In genomic region chrX:52363247-52363883, GRCh38 we compare ENCODE assay signal across 14 cellular contexts. TPM values are rescaled to one million over a fixed set of nuclear protein-coding genes. Genes with fewer than 3 reads are reported as not detected.
A peak's percentile ranks its signal among the peaks of the same experiment; 100 is the strongest.
DNase-seq lines count a peak whose midpoint lies in the region; ATAC-seq, FAIRE-seq and TF ChIP-seq lines count a peak whose summit lies in the region.
"Had no signal": no experiment of that assay in that cellular context is flagged by ENCODE, and none has a peak within 500 bp of the region (broad histone marks: within the 10 kb centered on the region; RNA-seq: fewer than 3 reads in every experiment).

No MANE protein-coding gene starts in this region.

- ATAC-seq in HG02884 (IDR thresholded peaks at IDR 0.05; ENCODE audit: unreplicated experiment) (no peak), GM19397 (IDR thresholded peaks at IDR 0.05; ENCODE audit: unreplicated experiment) (no peak)
- ATAC-seq: GM12878 had no signal

- no peaks in the 10 kb centered on the region for H3K27me3 ChIP-seq in astrocyte (ENCODE audit: insufficient read depth, low read length)
- no peaks in the 10 kb centered on the region for H3K27me3 ChIP-seq in tibial artery
- H3K27me3 ChIP-seq in left ventricle myocardium inferior (ENCODE audit: low read depth) = peaks cover 4% of the 10 kb centered on the region

- H3K4me2 ChIP-seq in astrocyte (ENCODE audit: low read length) = no peak overlapping the region

- H3K36me3 Mint-ChIP-seq in Calu3 (ENCODE audit: insufficient read depth, unreplicated experiment) (no peaks in the 10 kb centered on the region), astrocyte (ENCODE audit: low read depth, unreplicated experiment) (no peaks in the 10 kb centered on the region)

- H3K4me1 ChIP-seq in astrocyte (ENCODE audit: insufficient read depth, low read length) (no peaks in the 10 kb centered on the region), tibial artery (no peaks in the 10 kb centered on the region), left ventricle myocardium inferior (no peaks in the 10 kb centered on the region)

- DNase-seq in Calu3 (peak; percentile 28), LHCN-M2 (ENCODE audit: low read depth) (peak; percentile 13), astrocyte (ENCODE audit: low read depth) (no peak), left kidney (ENCODE audit: low read depth, low spot score) (peak; percentile 22), tibial artery (no peak), left ventricle myocardium inferior (no peak)
- DNase-seq: kidney, NCI-H2081, SHP77 treated with DMSO at 0.1 percent for 48 hours had no signal

- TF ChIP-seq CTCF in Calu3 (IDR thresholded peaks at IDR 0.05; ENCODE audit: unreplicated experiment) (no peak), astrocyte (IDR thresholded peaks at IDR 0.05; ENCODE audit: insufficient read depth, low read depth, low read length) (no peak), tibial artery (IDR thresholded peaks at IDR 0.05) (no peak), left ventricle myocardium inferior (IDR thresholded peaks at IDR 0.05; ENCODE audit: borderline replicate concordance) (no peak)

- no peaks in the 10 kb centered on the region for H3K9me3 Mint-ChIP-seq in Calu3 (ENCODE audit: low read depth, unreplicated experiment)
- H3K9me3 Mint-ChIP-seq in astrocyte (ENCODE audit: unreplicated experiment) = no peaks in the 10 kb centered on the region
- H3K9me3 Mint-ChIP-seq: activated T-helper 2 cell treated with anti-CD3 and anti-CD28 coated beads, Interferon-gamma antibody, Interleukin-2, Interleukin-4, amounts not matched to agents 10 μg/mL and 5 μg/mL and 100 μg/mL, durations not matched to agents 14 hours and 24 hours and 36 hours; neural crest cell had no signal

- no peak overlapping the region for H2AFZ ChIP-seq in astrocyte (ENCODE audit: low read depth, low read length)

- H3K4me3 Mint-ChIP-seq in Calu3 (ENCODE audit: low read depth, unreplicated experiment) = no peak overlapping the region
- no peak overlapping the region for H3K4me3 Mint-ChIP-seq in astrocyte (ENCODE audit: unreplicated experiment)
- H3K4me3 Mint-ChIP-seq: neural crest cell had no signal

- no peak overlapping the region for H3K27ac Mint-ChIP-seq in Calu3 (ENCODE audit: unreplicated experiment)
- H3K27ac Mint-ChIP-seq in astrocyte (ENCODE audit: unreplicated experiment) = no peak overlapping the region
- H3K27ac Mint-ChIP-seq: activated T-helper 2 cell treated with anti-CD3 and anti-CD28 coated beads, Interferon-gamma antibody, Interleukin-2, Interleukin-4, amounts not matched to agents 10 μg/mL and 5 μg/mL and 100 μg/mL, durations not matched to agents 14 hours and 24 hours and 36 hours had no signal

- no peaks in the 10 kb centered on the region for H3K27me3 Mint-ChIP-seq in Calu3 (ENCODE audit: unreplicated experiment)
- no peaks in the 10 kb centered on the region for H3K27me3 Mint-ChIP-seq in astrocyte (ENCODE audit: low read depth, unreplicated experiment)

- no peaks in the 10 kb centered on the region for H4K20me1 ChIP-seq in astrocyte (ENCODE audit: insufficient read depth, low read length)

- BruUV-seq in Calu3 (replicated peaks; lab: Mats Ljungman, UMichigan) = no TSS peak

- H3K4me1 Mint-ChIP-seq in Calu3 (ENCODE audit: low read depth, unreplicated experiment) (no peaks in the 10 kb centered on the region), astrocyte (ENCODE audit: low read depth, unreplicated experiment) (no peaks in the 10 kb centered on the region)
- H3K4me1 Mint-ChIP-seq: neural crest cell had no signal

- H3K27ac ChIP-seq in astrocyte (ENCODE audit: low read depth, low read length) (no peak overlapping the region), tibial artery (no peak overlapping the region), left ventricle myocardium inferior (replicated peaks) (no peak overlapping the region)

- peak; percentile 100 for FAIRE-seq in astrocyte (lab: Jason Lieb, UNC)
- FAIRE-seq: GM12878 had no signal

- H3K79me2 ChIP-seq in astrocyte (ENCODE audit: insufficient read depth, low read length) = no peaks in the 10 kb centered on the region

- no peak overlapping the region for H3K4me3 ChIP-seq in astrocyte (ENCODE audit: insufficient read depth, low read depth, low read length)
- no peak overlapping the region for H3K4me3 ChIP-seq in tibial artery
- H3K4me3 ChIP-seq in left ventricle myocardium inferior = no peak overlapping the region
- H3K4me3 ChIP-seq: GM12878 had no signal

- intact Hi-C loops in Calu3 (cut with micrococcal nuclease; ENCODE audit: unreplicated experiment) (no loop called here), tibial artery (cut with DNase I; ENCODE audit: low total_unique reads) (no loop called here), left ventricle myocardium inferior (cut with micrococcal nuclease) (no loop called here)

- H3K9me3 ChIP-seq in astrocyte (ENCODE audit: insufficient read depth, low read depth, low read length) (no peaks in the 10 kb centered on the region), tibial artery (no peaks in the 10 kb centered on the region), left ventricle myocardium inferior (replicated peaks) (no peaks in the 10 kb centered on the region)

- CTCF ChIA-PET in Calu3 (lab: Charles Lee) = interaction anchor here (0.6 kb wide), 1 partner anchor 16 kb away, joined by 3 read pairs; no protein-coding TSS in a partner anchor

- H3K36me3 ChIP-seq in astrocyte (ENCODE audit: insufficient read depth, low read length) (no peaks in the 10 kb centered on the region), tibial artery (no peaks in the 10 kb centered on the region), left ventricle myocardium inferior (no peaks in the 10 kb centered on the region)

- H3K9ac ChIP-seq in astrocyte (ENCODE audit: low read length) = no peak overlapping the region

RNA-seq across cellular contexts. Expression of gene XAGE2, which starts 5.5 kb away (rescaled TPM):
- total RNA-seq in Calu3 (2022) (not detected in 2 replicates), LHCN-M2 (2014; rRNA removed) (not detected in 2 replicates), astrocyte (not detected in 2 replicates), left ventricle myocardium inferior (not detected)
- polyA plus RNA-seq in LHCN-M2 (2012) = not detected
- total RNA-seq: activated T-helper 2 cell treated with anti-CD3 and anti-CD28 coated beads, Interferon-gamma antibody, Interleukin-2, Interleukin-4, amounts not matched to agents 10 μg/mL and 5 μg/mL and 100 μg/mL, durations not matched to agents 14 hours and 24 hours and 36 hours; GM12878; kidney; neural crest cell had no signal
- polyA plus RNA-seq: GM12878 had no signal

Comparison
In these comparisons a context has a peak if more than half of its experiments do, and no peak if none do; other contexts are left out.
1. DNase-seq: peak in Calu3 (single experiment), LHCN-M2 (single experiment) and left kidney (single experiment); none in astrocyte (single experiment), tibial artery (0 of 2) and left ventricle myocardium inferior (single experiment).